In the genomic region with DNA sequence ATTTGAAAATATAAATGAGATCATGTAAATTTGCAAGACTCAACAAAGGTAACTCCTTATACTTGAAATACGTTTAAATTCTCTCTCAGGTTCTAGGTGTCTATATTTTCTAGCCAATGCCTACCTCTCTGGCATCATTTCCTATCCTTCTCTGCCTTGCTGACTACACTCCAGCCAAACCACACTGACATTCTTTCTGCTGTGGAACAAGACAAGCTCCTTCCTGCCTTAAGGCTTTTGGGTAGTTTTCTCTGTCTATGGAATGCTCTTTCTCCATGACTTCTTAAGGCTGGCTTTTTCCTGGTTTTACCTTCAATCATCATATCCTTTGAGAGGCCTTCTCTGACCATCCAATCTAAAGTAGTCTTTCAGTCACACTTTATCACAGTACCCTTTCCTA, we compare ENCODE assay signal across 19 cellular contexts.
DNase-seq lines count a peak whose midpoint lies in the region; ATAC-seq, FAIRE-seq and TF ChIP-seq lines count a peak whose summit lies in the region.
"Had no signal": no experiment of that assay in that cellular context is flagged by ENCODE, and none has a peak within 500 bp of the region (broad histone marks: within the 10 kb centered on the region; RNA-seq: fewer than 3 reads in every experiment).

No MANE protein-coding gene starts in this region.

- DNase-seq in H4 (ENCODE audit: low spot score) (peak; percentile 66), astrocyte of the cerebellum (ENCODE audit: low read depth) (peak; percentile 48), fibroblast of villous mesenchyme (ENCODE audit: low read depth) (peak; percentile 60), smooth muscle cell (lab: John Stamatoyannopoulos, UW; ENCODE audit: unreplicated experiment) (no peak), HuH-7 (ENCODE audit: low spot score) (no peak), HepG2 (ENCODE audit: low spot score) (no peak)
- DNase-seq: activated CD4-positive, CD25-positive, alpha-beta regulatory T cell; CD4-positive, CD25-positive, alpha-beta regulatory T cell; hypothalamus; posterior cingulate gyrus; stimulated activated CD4-positive, alpha-beta T cell treated with anti-CD3 and anti-CD28 coated beads, Interleukin-12 subunit alpha, Interleukin-12 subunit beta, amount 100 ng/mL, for 4 hours; T-helper 1 cell; transverse colon had no signal

- H3K27ac ChIP-seq in smooth muscle cell (ENCODE audit: low read depth) (peak overlapping the region; percentile 45), HepG2 (ENCODE audit: extremely low read length, insufficient read depth, low read length) (no peak overlapping the region)
- H3K27ac ChIP-seq: KMS-11, RWPE1, transverse colon had no signal

- H3K9ac ChIP-seq in smooth muscle cell (ENCODE audit: low read depth) (no peak overlapping the region), HepG2 (ENCODE audit: insufficient read depth, low read depth, low read length) (no peak overlapping the region)
- H3K9ac ChIP-seq: KMS-11 had no signal

- no peak for ATAC-seq in HG02852 (IDR thresholded peaks at IDR 0.05; ENCODE audit: unreplicated experiment)
- no peak for ATAC-seq in HepG2
- ATAC-seq: activated T-helper 17 cell treated with anti-CD3 and anti-CD28 coated beads, Interleukin-2, amount 50 U/mL, for 72 hours; left lobe of liver; stimulated activated memory B cell treated with anti-CD40 and anti-IgM and Interleukin-4, amounts not matched to agents 10 μg/mL and 1 μg/mL and 100 μg/mL, for 72 hours had no signal

- H4K20me1 ChIP-seq in smooth muscle cell (ENCODE audit: low read depth) (no peaks in the 10 kb centered on the region), HepG2 (ENCODE audit: insufficient read depth, low read length) (no peaks in the 10 kb centered on the region)

- intact Hi-C loops in HepG2 (cut with micrococcal nuclease; ENCODE audit: unreplicated experiment): no loop called here

- TF ChIP-seq EP300 in HepG2 (IDR thresholded peaks at IDR 0.05; ENCODE audit: low read depth in 2 of 2, low read length in 2 of 2) (no peak), HepG2 (CRISPR knock-in tag; IDR thresholded peaks at IDR 0.05; ENCODE audit: borderline replicate concordance) (no peak)

- H3K79me2 ChIP-seq in smooth muscle cell (ENCODE audit: low read depth): no peaks in the 10 kb centered on the region
- H3K79me2 ChIP-seq in HepG2 (ENCODE audit: insufficient read depth, low read length): no peaks in the 10 kb centered on the region

- H3K4me2 ChIP-seq in smooth muscle cell (peak overlapping the region; percentile 35), HepG2 (ENCODE audit: low read depth, low read length) (no peak overlapping the region)
- H3K4me2 ChIP-seq: KMS-11 had no signal

- TF ChIP-seq RAD21 in HepG2 (CRISPR knock-in tag; IDR thresholded peaks at IDR 0.05): no peak

- BruUV-seq in HepG2 (replicated peaks; lab: Mats Ljungman, UMichigan): no TSS peak

- in situ Hi-C loops in astrocyte of the cerebellum (cut with HindIII; ENCODE audit: low sequenced_read_pairs): no loop called here
- in situ Hi-C loops in HepG2 (cut with HindIII; ENCODE audit: extremely low pct_ligation_motif_present, low pct_unique_long_range_greater_than_20kb): no loop called here

- no peak for TF ChIP-seq POLR2A in HepG2 (IDR thresholded peaks at IDR 0.05; ENCODE audit: insufficient read depth in 1 of 2, low read depth in 2 of 2, low read length in 2 of 2)

- H3K36me3 ChIP-seq in smooth muscle cell (ENCODE audit: low read depth) (no peaks in the 10 kb centered on the region), HepG2 (replicated peaks in 1 of 2; ENCODE audit: control insufficient read depth in 1 of 2, insufficient read depth in 2 of 2, low read length in 2 of 2) (no peaks in the 10 kb centered on the region)
- H3K36me3 ChIP-seq: transverse colon had no signal

- H2AFZ ChIP-seq in smooth muscle cell (ENCODE audit: low read depth): no peak overlapping the region
- no peak overlapping the region for H2AFZ ChIP-seq in HepG2 (ENCODE audit: low read length)

- POLR2A ChIA-PET in HepG2 (lab: Yijun Ruan, JAX): no interaction called here

- H3K4me3 ChIP-seq in astrocyte of the cerebellum (ENCODE audit: low read depth, low read length) (no peak overlapping the region), fibroblast of villous mesenchyme (ENCODE audit: low read depth, low read length) (no peak overlapping the region), smooth muscle cell (no peak overlapping the region), HepG2 (replicated peaks in 1 of 3; ENCODE audit: insufficient read depth in 1 of 3, low read depth in 2 of 3, low read length in 3 of 3) (no peak overlapping the region)
- H3K4me3 ChIP-seq: transverse colon had no signal

- CTCF ChIA-PET in HepG2 (lab: Yijun Ruan, JAX; ENCODE audit: low intra/inter-chr PET ratio, low total read pairs): no interaction called here

- peaks cover 8% of the 10 kb centered on the region for H3F3A ChIP-seq in smooth muscle cell (ENCODE audit: low read depth)

- WGBS in smooth muscle cell (ENCODE audit: low lambda C conversion rate): 79% methylated on average over 1 of the region's 1 CpG
- WGBS in HepG2 (ENCODE audit: low lambda C conversion rate): 88% methylated on average over 1 of the region's 1 CpG

- H3K9me3 ChIP-seq in smooth muscle cell (replicated peaks; ENCODE audit: low read depth) (no peaks in the 10 kb centered on the region), HepG2 (ENCODE audit: low read length) (no peaks in the 10 kb centered on the region)
- H3K9me3 ChIP-seq: transverse colon had no signal

- H3K4me1 ChIP-seq in smooth muscle cell (ENCODE audit: low read depth) (peaks cover 24% of the 10 kb centered on the region), HepG2 (ENCODE audit: insufficient read depth, low read length) (peaks cover 38% of the 10 kb centered on the region)

- H3K27me3 ChIP-seq in smooth muscle cell (ENCODE audit: low read depth) (no peaks in the 10 kb centered on the region), HepG2 (ENCODE audit: control insufficient read depth in 1 of 2, insufficient read depth in 2 of 2, low read length in 2 of 2) (no peaks in the 10 kb centered on the region)
- H3K27me3 ChIP-seq: transverse colon had no signal

- TF ChIP-seq CTCF in astrocyte of the cerebellum (IDR thresholded peaks at IDR 0.05; ENCODE audit: low read depth, low read length, missing control alignments) (no peak), fibroblast of villous mesenchyme (IDR thresholded peaks at IDR 0.05; ENCODE audit: insufficient read depth, low read depth, low read length) (no peak), smooth muscle cell (IDR thresholded peaks at IDR 0.05; ENCODE audit: borderline replicate concordance, insufficient read depth, poor library complexity, severe bottlenecking) (no peak), HepG2 (CRISPR knock-in tag; IDR thresholded peaks at IDR 0.05) (no peak)

- no peak for FAIRE-seq in HepG2 (lab: Jason Lieb, UNC)

TF ChIP-seq in HepG2, 621 proteins besides CTCF, POLR2A, EP300 and RAD21:
- TF ChIP-seq BHLHE40 (IDR thresholded peaks at IDR 0.05; ENCODE audit: low read length) (no peak), TAF1 (CRISPR knock-in tag; IDR thresholded peaks at IDR 0.05) (no peak), ZNF251 (CRISPR knock-in tag; IDR thresholded peaks at IDR 0.05) (no peak), GLI4 (CRISPR knock-in tag; IDR thresholded peaks at IDR 0.05; ENCODE audit: borderline replicate concordance) (no peak), MBD4 (IDR thresholded peaks at IDR 0.05; ENCODE audit: borderline replicate concordance, low read length) (no peak), AGO2 (optimal IDR thresholded peaks at IDR 0.05; ENCODE audit: low read depth, low read length) (no peak), SMAD1 (CRISPR knock-in tag; IDR thresholded peaks at IDR 0.05; ENCODE audit: borderline replicate concordance, low read depth) (no peak), ZFP90 (CRISPR knock-in tag; IDR thresholded peaks at IDR 0.05; ENCODE audit: borderline replicate concordance) (no peak), PHF21A (CRISPR knock-in tag; IDR thresholded peaks at IDR 0.05) (no peak), PHB2 (IDR thresholded peaks at IDR 0.05; ENCODE audit: partially characterized antibody) (no peak), ZFP36L1 (CRISPR knock-in tag; IDR thresholded peaks at IDR 0.05) (no peak), PCBP2 (optimal IDR thresholded peaks at IDR 0.05; ENCODE audit: low read depth, low read length, poor library complexity, severe bottlenecking) (no peak), ARNT (IDR thresholded peaks at IDR 0.05) (no peak)
- TF ChIP-seq, protein P1, sequence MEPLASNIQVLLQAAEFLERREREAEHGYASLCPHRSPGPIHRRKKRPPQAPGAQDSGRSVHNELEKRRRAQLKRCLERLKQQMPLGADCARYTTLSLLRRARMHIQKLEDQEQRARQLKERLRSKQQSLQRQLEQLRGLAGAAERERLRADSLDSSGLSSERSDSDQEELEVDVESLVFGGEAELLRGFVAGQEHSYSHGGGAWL (CRISPR knock-in tag; IDR thresholded peaks at IDR 0.05): no peak
- TF ChIP-seq, protein P2, sequence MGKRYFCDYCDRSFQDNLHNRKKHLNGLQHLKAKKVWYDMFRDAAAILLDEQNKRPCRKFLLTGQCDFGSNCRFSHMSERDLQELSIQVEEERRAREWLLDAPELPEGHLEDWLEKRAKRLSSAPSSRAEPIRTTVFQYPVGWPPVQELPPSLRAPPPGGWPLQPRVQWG (CRISPR knock-in tag; IDR thresholded peaks at IDR 0.05; ENCODE audit: borderline replicate concordance, low read depth): no peak

Comparison
In these comparisons a context has a peak if more than half of its experiments do, and no peak if none do; other contexts are left out.
1. DNase-seq: peak in H4 (single experiment), astrocyte of the cerebellum (single experiment) and fibroblast of villous mesenchyme (single experiment); none in smooth muscle cell (single experiment), HuH-7 (single experiment) and HepG2 (single experiment).